ENCODE assay signal across 15 cellular contexts in the genomic region with DNA sequence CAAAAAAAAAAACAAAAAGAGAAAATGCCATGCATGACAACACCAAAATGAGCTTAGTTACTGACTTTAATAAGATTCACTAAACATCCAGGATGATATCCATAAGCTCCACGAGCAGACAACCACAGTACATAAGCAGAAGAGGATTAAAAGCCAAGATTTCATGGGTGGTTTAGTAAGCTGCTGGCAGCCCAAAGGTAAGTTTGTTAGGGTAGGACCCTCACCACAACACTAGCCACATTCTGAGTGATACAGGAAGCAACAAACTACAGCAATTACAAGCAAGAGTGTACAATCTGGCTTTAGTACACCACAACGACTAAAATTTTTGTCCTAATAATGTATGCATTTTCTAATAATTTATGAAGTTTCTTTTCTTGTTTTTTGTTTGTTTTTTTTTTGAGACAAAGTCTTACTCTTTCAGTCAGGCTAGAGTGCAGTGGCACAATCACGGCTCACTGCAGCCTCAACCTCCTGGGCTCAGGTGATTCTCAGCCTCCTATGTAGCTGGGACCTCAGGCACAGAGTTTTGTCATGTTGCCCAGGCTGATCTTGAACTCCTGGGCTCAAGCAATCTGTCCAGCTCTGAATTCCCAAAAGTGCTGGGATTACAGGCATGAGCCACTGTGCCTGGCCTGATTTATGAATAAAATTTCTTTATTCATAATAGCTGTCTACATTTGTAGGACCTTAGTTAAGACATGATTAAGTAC.
"Had no signal": no experiment of that assay in that cellular context is flagged by ENCODE, and none has a peak within 500 bp of the region (broad histone marks: within the 10 kb centered on the region; RNA-seq: fewer than 3 reads in every experiment).

No MANE protein-coding gene starts in this region.

- H3K4me3 Mint-ChIP-seq: memory B cell; stimulated activated naive CD8-positive, alpha-beta T cell treated with anti-CD3 and anti-CD28 coated beads, Interleukin-15, Interleukin-2, amounts not matched to agents 100 ng/mL and 50 ng/mL, for 24 hours had no signal

- H3K27ac ChIP-seq: cardiac muscle cell, colonic mucosa, left ventricle myocardium inferior, sigmoid colon, testis had no signal

- DNase-seq: activated CD4-positive, alpha-beta T cell treated with anti-CD3 and anti-CD28 coated beads for 1 hour; activated T-cell treated with anti-CD3 and anti-CD28 coated beads, Interleukin-2, amount 50 U/mL, for 48 hours; colonic mucosa; foreskin melanocyte; head of caudate nucleus; islet precursor cell; left ventricle myocardium inferior; sigmoid colon; stimulated activated CD4-positive, alpha-beta T cell treated with anti-CD3 and anti-CD28 coated beads, Interleukin-12 subunit alpha, Interleukin-12 subunit beta, amount 100 ng/mL, for 4 hours; stimulated activated CD4-positive, alpha-beta T cell treated with anti-CD3 and anti-CD28 coated beads, Interleukin-2, amount 100 ng/mL, for 48 hours; SW 1271; testis had no signal

- H3K27me3 Mint-ChIP-seq: memory B cell; stimulated activated naive CD8-positive, alpha-beta T cell treated with anti-CD3 and anti-CD28 coated beads, Interleukin-15, Interleukin-2, amounts not matched to agents 100 ng/mL and 50 ng/mL, for 24 hours had no signal

- H3K9me3 ChIP-seq: colonic mucosa, left ventricle myocardium inferior, sigmoid colon, testis had no signal

- H3K27ac Mint-ChIP-seq: memory B cell; stimulated activated naive CD8-positive, alpha-beta T cell treated with anti-CD3 and anti-CD28 coated beads, Interleukin-15, Interleukin-2, amounts not matched to agents 100 ng/mL and 50 ng/mL, for 24 hours had no signal

- H3K9me3 Mint-ChIP-seq: memory B cell; stimulated activated naive CD8-positive, alpha-beta T cell treated with anti-CD3 and anti-CD28 coated beads, Interleukin-15, Interleukin-2, amounts not matched to agents 100 ng/mL and 50 ng/mL, for 24 hours had no signal

- H3K36me3 ChIP-seq: cardiac muscle cell, colonic mucosa, left ventricle myocardium inferior, sigmoid colon had no signal

- H3K4me3 ChIP-seq: cardiac muscle cell, colonic mucosa, left ventricle myocardium inferior, sigmoid colon, testis had no signal

- H3K27me3 ChIP-seq: cardiac muscle cell, colonic mucosa, sigmoid colon, testis had no signal

- H3K4me1 ChIP-seq: colonic mucosa had no signal
